19 cellular contexts compared by ENCODE assay signal in the genomic region with DNA sequence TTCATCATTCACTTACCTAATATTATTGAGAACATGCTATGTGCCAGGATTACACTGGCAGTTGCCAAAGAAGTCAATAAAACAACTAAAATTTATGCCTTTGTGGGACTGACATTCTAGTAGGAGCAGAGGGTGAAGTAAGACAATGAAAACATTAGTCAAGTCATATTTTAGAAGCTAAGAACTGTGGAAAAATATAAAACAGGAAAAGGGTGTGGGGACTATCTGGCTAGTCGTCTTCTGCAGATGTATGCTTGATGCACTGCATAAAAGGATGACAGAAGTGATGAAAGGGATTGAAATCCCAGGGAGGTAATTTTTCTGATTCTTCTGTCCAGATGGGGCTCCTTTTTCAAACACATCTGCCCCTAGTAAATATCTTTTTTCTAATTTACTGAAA.
"Had no signal": no experiment of that assay in that cellular context is flagged by ENCODE, and none has a peak within 500 bp of the region (broad histone marks: within the 10 kb centered on the region; RNA-seq: fewer than 3 reads in every experiment).

No MANE protein-coding gene starts in this region.

- H3K4me3 ChIP-seq: SJCRH30 had no signal

- DNase-seq: KBM-7, MV-4-11, NCI-H1048, NCI-H1105, NCI-H1417, NCI-H1436 treated with DMSO at 0.1 percent for 48 hours, NCI-H187, NCI-H2029, NCI-H2081 treated with DMSO at 0.1 percent for 48 hours, NCI-H2227 treated with DMSO at 0.1 percent for 48 hours, NCI-H510A, NCI-H524 treated with DMSO at 0.1 percent for 48 hours, NCI-H69, NCI-H774, SHP77 treated with DMSO at 0.1 percent for 48 hours, SJCRH30 had no signal

- ATAC-seq: Panc1, Right ventricle myocardium inferior, SK-N-SH treated with all-trans-retinoic acid at 6 μM for 48 hours had no signal
